ENCODE assay signal across 9 cellular contexts in genomic region chr10:11472158-11472753, GRCh38.
DNase-seq lines count a peak whose midpoint lies in the region; TF ChIP-seq lines count a peak whose summit lies in the region.
"Had no signal": no experiment of that assay in that cellular context is flagged by ENCODE, and none has a peak within 500 bp of the region (broad histone marks: within the 10 kb centered on the region; RNA-seq: fewer than 3 reads in every experiment).

No MANE protein-coding gene starts in this region.

- no peaks in the 10 kb centered on the region for H3K9me3 ChIP-seq in breast epithelium

- H3K27ac ChIP-seq in breast epithelium: no peak overlapping the region
- H3K27ac ChIP-seq: epithelial cell of prostate had no signal

- DNase-seq in GDM1 (lab: John Stamatoyannopoulos, UW) (peak; percentile 34), H4 (ENCODE audit: low spot score) (peak; percentile 35), NCI-H1092 (lab: John Stamatoyannopoulos, UW) (peak; percentile 17), breast epithelium (ENCODE audit: low spot score in 2 of 2) (no peak), kidney epithelial cell (ENCODE audit: low read depth) (no peak), foreskin melanocyte (no peak)
- peak; percentile 70 for DNase-seq in stimulated activated CD4-positive, alpha-beta T cell treated with anti-CD3 and anti-CD28 coated beads, Interleukin-4, amount 100 ng/mL, for 1 hour

- intact Hi-C loops in breast epithelium (cut with DNase I; ENCODE audit: low total_unique reads): no loop called here

- H3K27me3 ChIP-seq in breast epithelium: no peaks in the 10 kb centered on the region
- H3K27me3 ChIP-seq in kidney epithelial cell (ENCODE audit: control insufficient read depth, insufficient read depth, low read length): no peaks in the 10 kb centered on the region

- no peaks in the 10 kb centered on the region for H3K4me1 ChIP-seq in breast epithelium

- TF ChIP-seq CTCF in WI38 (IDR thresholded peaks at IDR 0.05; ENCODE audit: low read depth, low read length) (peak; percentile 68), breast epithelium (IDR thresholded peaks at IDR 0.05) (peak; percentile 44 to 77 (median 52)), kidney epithelial cell (IDR thresholded peaks at IDR 0.05; ENCODE audit: insufficient read depth, low read length, poor library complexity, severe bottlenecking) (peak; percentile 89)

- H3K4me3 ChIP-seq in WI38 (ENCODE audit: low read depth, low read length) (no peak overlapping the region), breast epithelium (no peak overlapping the region), kidney epithelial cell (ENCODE audit: low read depth, low read length) (no peak overlapping the region)

- no peak for TF ChIP-seq POLR2A in breast epithelium (IDR thresholded peaks at IDR 0.05)

- H3K36me3 ChIP-seq in breast epithelium (no peaks in the 10 kb centered on the region), kidney epithelial cell (ENCODE audit: control insufficient read depth, insufficient read depth, low read length) (no peaks in the 10 kb centered on the region)

Comparison
In these comparisons a context has a peak if more than half of its experiments do, and no peak if none do; other contexts are left out.
1. DNase-seq: peak in GDM1 (single experiment), H4 (single experiment), NCI-H1092 (single experiment) and stimulated activated CD4-positive, alpha-beta T cell treated with anti-CD3 and anti-CD28 coated beads, Interleukin-4, amount 100 ng/mL, for 1 hour (single experiment); none in breast epithelium (0 of 2), kidney epithelial cell (single experiment) and foreskin melanocyte (single experiment).
2. Peak in every context shown above with its lines, with median percentiles within 50 percentile points of each other: CTCF ChIP-seq.